In the genomic region with DNA sequence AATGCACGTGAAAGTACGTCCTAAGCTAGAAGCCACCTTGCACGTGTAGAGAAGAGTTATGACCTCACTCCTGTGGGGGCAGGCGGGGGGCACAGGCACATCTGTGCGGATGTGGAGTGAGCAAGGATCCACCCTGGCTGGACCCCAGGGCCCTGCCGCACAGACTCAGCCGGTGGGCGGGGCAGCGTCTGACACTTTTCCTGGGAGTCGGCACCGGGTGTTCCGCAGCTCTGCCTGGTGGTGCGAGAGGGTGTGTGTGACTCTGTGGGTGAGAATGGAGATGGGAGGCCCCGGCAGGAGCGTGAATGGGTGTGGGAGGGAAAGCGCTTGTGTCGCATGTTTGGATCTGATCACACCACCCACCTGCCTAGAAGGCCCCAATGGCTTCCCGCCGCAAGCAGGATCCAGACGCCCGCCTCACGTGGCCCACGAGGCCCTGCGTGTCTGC, we compare ENCODE assay signal across 14 cellular contexts. TPM values are rescaled to one million over a fixed set of nuclear protein-coding genes. Genes with fewer than 3 reads are reported as not detected.
DNase-seq lines count a peak whose midpoint lies in the region; ATAC-seq and TF ChIP-seq lines count a peak whose summit lies in the region.
"Had no signal": no experiment of that assay in that cellular context is flagged by ENCODE, and none has a peak within 500 bp of the region (broad histone marks: within the 10 kb centered on the region; RNA-seq: fewer than 3 reads in every experiment).

No MANE protein-coding gene starts in this region.

- WGBS in heart right ventricle, 2 donors: 43 to 53% methylated on average over 24 of the region's 24 CpGs

- no peak for TF ChIP-seq CTCF in left ventricle myocardium inferior (IDR thresholded peaks at IDR 0.05; ENCODE audit: borderline replicate concordance)
- TF ChIP-seq CTCF in heart right ventricle (IDR thresholded peaks at IDR 0.05): no peak
- TF ChIP-seq CTCF in dorsolateral prefrontal cortex (IDR thresholded peaks at IDR 0.05 in 54 of 56, conservative IDR thresholded peaks at IDR 0.05 in 2 of 56; ENCODE audit: low read depth in 1 of 56, partially characterized antibody in 56 of 56): no peak
- no peak for TF ChIP-seq CTCF in upper lobe of right lung (IDR thresholded peaks at IDR 0.05)

- H3K36me3 ChIP-seq in left ventricle myocardium inferior: no peaks in the 10 kb centered on the region
- no peaks in the 10 kb centered on the region for H3K36me3 ChIP-seq in heart right ventricle
- H3K36me3 ChIP-seq in upper lobe of right lung: no peaks in the 10 kb centered on the region

- DNase-seq in left ventricle myocardium inferior (no peak), heart right ventricle (no peak), dorsolateral prefrontal cortex (peak in 8 of 10 donors; percentile 43 to 88 (median 78)), middle frontal gyrus (ENCODE audit: extremely low spot score, low spot score) (peak; percentile 69), upper lobe of right lung (no peak), NCI-H2196 treated with DMSO at 0.1 percent for 48 hours (lab: John Stamatoyannopoulos, UW; ENCODE audit: unreplicated experiment) (no peak), SKM-1 (lab: John Stamatoyannopoulos, UW; ENCODE audit: unreplicated experiment) (no peak), HK-2 (ENCODE audit: unreplicated experiment) (no peak)
- DNase-seq: activated CD4-positive, alpha-beta T cell treated with anti-CD3 and anti-CD28 coated beads, Interleukin-2, amount 10 ng/mL, durations not matched to agents 7 days and 5 days; activated T-cell treated with anti-CD3 and anti-CD28 coated beads, Interleukin-2, amount 50 U/mL, for 48 hours; cortex of kidney; GDM1; NK-92 treated with Interleukin-12 subunit alpha and Interleukin-12 subunit beta, amount 100 ng/mL, for 24 hours; T1000 had no signal

- no peaks in the 10 kb centered on the region for H3K9me3 ChIP-seq in left ventricle myocardium inferior (replicated peaks)
- H3K9me3 ChIP-seq in heart right ventricle: no peaks in the 10 kb centered on the region
- H3K9me3 ChIP-seq in upper lobe of right lung: no peaks in the 10 kb centered on the region

- H3K4me3 ChIP-seq in left ventricle myocardium inferior (no peak overlapping the region), heart right ventricle (no peak overlapping the region), dorsolateral prefrontal cortex (no peak overlapping the region), upper lobe of right lung (no peak overlapping the region)

- H3K4me1 ChIP-seq in left ventricle myocardium inferior (peaks cover 18% of the 10 kb centered on the region), heart right ventricle (peaks cover 0 to 20% (median 4%) of the 10 kb centered on the region in 9 donors), upper lobe of right lung (peaks cover 8% of the 10 kb centered on the region)

- H3K27ac ChIP-seq in left ventricle myocardium inferior (replicated peaks) (peak overlapping the region; percentile 64), heart right ventricle (peak overlapping the region in 1 of 10 donors; percentile 79), dorsolateral prefrontal cortex (peak overlapping the region in 37 of 59 donors; percentile 6 to 87 (median 50)), upper lobe of right lung (peak overlapping the region; percentile 71)

- ATAC-seq in heart right ventricle (no peak), upper lobe of right lung (peak; percentile 3)

- intact Hi-C loops in left ventricle myocardium inferior (cut with micrococcal nuclease) (no loop called here), heart right ventricle (cut with DNase I) (loop anchor here in 1 of 10 donors (10.0 kb wide), 1 partner anchor 125 kb away; no protein-coding TSS in a partner anchor), dorsolateral prefrontal cortex (cut with DNase I) (no loop called here), upper lobe of right lung (cut with DNase I) (no loop called here)

- H3K27me3 ChIP-seq in left ventricle myocardium inferior (ENCODE audit: low read depth) (peaks cover 36% of the 10 kb centered on the region), heart right ventricle (peaks cover 0 to 27% (median 8%) of the 10 kb centered on the region in 7 donors), dorsolateral prefrontal cortex (no peaks in the 10 kb centered on the region), upper lobe of right lung (no peaks in the 10 kb centered on the region)

RNA-seq across cellular contexts. Expression of gene RAP1GAP, which starts 29.5 kb away (rescaled TPM):
- total RNA-seq in left ventricle myocardium inferior (6.2 TPM), heart right ventricle (1 to 10 TPM; 2.3 to 5.6 (median 4.0) TPM), dorsolateral prefrontal cortex (100 to 1,000 TPM; 108 to 286 (median 187) TPM), upper lobe of right lung (62.4 TPM)
- polyA plus RNA-seq in heart right ventricle: 1 to 10 TPM in 1 of 2 donors, under 1 TPM in 1; 0.42 to 5.9 TPM

Comparison
In these comparisons a context has a peak if more than half of its experiments do, and no peak if none do; other contexts are left out.
1. DNase-seq: peak in dorsolateral prefrontal cortex (8 of 10) and middle frontal gyrus (single experiment); none in left ventricle myocardium inferior (single experiment), heart right ventricle (0 of 2), upper lobe of right lung (single experiment), NCI-H2196 treated with DMSO at 0.1 percent for 48 hours (single experiment), SKM-1 (single experiment) and HK-2 (single experiment).